Comparison of ENCODE assay signal across 1 cellular context in the genomic region with DNA sequence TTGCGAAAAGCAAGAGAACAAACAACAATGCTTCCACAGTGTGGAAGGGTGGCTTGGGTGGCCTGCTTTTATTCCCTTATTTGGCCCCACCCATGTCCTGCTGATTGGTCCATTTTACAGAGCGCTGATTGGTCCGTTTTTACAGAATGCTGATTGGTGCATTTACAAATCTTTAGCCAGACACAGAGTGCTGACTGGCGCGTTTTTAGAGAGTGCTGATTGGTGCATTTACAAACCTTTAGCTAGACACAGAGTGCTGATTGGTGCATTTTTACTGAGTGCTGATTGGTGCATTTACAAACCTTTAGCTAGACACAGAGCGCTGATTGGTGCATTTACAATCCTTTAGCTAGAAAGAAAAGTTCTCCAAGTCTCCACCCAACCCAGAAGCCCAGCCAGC. TPM values are rescaled to one million over a fixed set of nuclear protein-coding genes. Genes with fewer than 3 reads are reported as not detected.
"Had no signal": no experiment of that assay in that cellular context is flagged by ENCODE, and none has a peak within 500 bp of the region (broad histone marks: within the 10 kb centered on the region; RNA-seq: fewer than 3 reads in every experiment).

No MANE protein-coding gene starts in this region.

RNA-seq across cellular contexts. Expression of a gene that starts 8.1 kb away (rescaled TPM):
- total RNA-seq: OCI-LY7 had no signal
